In genomic region chr17:62477111-62477510, GRCh38 we compare ENCODE assay signal across 8 cellular contexts. TPM values are rescaled to one million over a fixed set of nuclear protein-coding genes. Genes with fewer than 3 reads are reported as not detected.
A peak's percentile ranks its signal among the peaks of the same experiment; 100 is the strongest.
DNase-seq lines count a peak whose midpoint lies in the region; ATAC-seq, FAIRE-seq and TF ChIP-seq lines count a peak whose summit lies in the region.
"Not testable (repeated sequence)": the region's sequence is repeated elsewhere in the genome, so short reads cannot be mapped to it uniquely, and the experiment has no call there.

No MANE protein-coding gene starts in this region.

- H3K4me3 ChIP-seq in endothelial cell of umbilical vein (replicated peaks in 1 of 3; ENCODE audit: insufficient read depth in 1 of 3, low read depth in 1 of 3, low read length in 3 of 3): not testable (repeated sequence)
- peak overlapping the region in 1 of 3 experiments; percentile 78; a peak in 2 of 6 replicates for H3K4me3 ChIP-seq in HepG2 (replicated peaks in 1 of 3; ENCODE audit: insufficient read depth in 1 of 3, low read depth in 2 of 3, low read length in 3 of 3)
- peak overlapping the region; percentile 87 to 94 for H3K4me3 ChIP-seq in tibial artery

- peaks cover 28% of the 10 kb centered on the region for H3K79me2 ChIP-seq in endothelial cell of umbilical vein (ENCODE audit: control insufficient read depth, insufficient read depth, low read length)
- peaks cover 26% of the 10 kb centered on the region for H3K79me2 ChIP-seq in HepG2 (ENCODE audit: insufficient read depth, low read length)

- not testable (repeated sequence) for H3K27me3 Mint-ChIP-seq in CD4-positive, alpha-beta T cell; IgD-negative memory B cell; activated naive CD8-positive, alpha-beta T cell treated with anti-CD3 and anti-CD28 coated beads, Interleukin-2, amount 50 U/mL, for 24 hours; osteocyte (ENCODE audit: unreplicated experiment)

- H3K9me3 Mint-ChIP-seq in CD4-positive, alpha-beta T cell; IgD-negative memory B cell; activated naive CD8-positive, alpha-beta T cell treated with anti-CD3 and anti-CD28 coated beads, Interleukin-2, amount 50 U/mL, for 24 hours; osteocyte (ENCODE audit: unreplicated experiment): not testable (repeated sequence)

- POLR2A ChIA-PET in CD4-positive, alpha-beta T cell (lab: Charles Lee); endothelial cell of umbilical vein (lab: Charles Lee); HepG2 (lab: Yijun Ruan, JAX): not testable (repeated sequence)

- FAIRE-seq in endothelial cell of umbilical vein (lab: Jason Lieb, UNC); HepG2 (lab: Jason Lieb, UNC): not testable (repeated sequence)

- H3K4me1 ChIP-seq in endothelial cell of umbilical vein (ENCODE audit: control insufficient read depth, extremely low read depth, insufficient read depth, low read length) (peaks cover 11% of the 10 kb centered on the region), HepG2 (ENCODE audit: insufficient read depth, low read length) (peaks cover 44% of the 10 kb centered on the region), tibial artery (peaks cover 0 to 33% (median 11%) of the 10 kb centered on the region in 4 donors)

- H3K9me1 ChIP-seq in endothelial cell of umbilical vein (replicated peaks; ENCODE audit: control insufficient read depth, extremely low read depth, insufficient read depth, low read length): not testable (repeated sequence)

- not testable (repeated sequence) for H2AFZ ChIP-seq in endothelial cell of umbilical vein (ENCODE audit: low read depth, low read length); HepG2 (ENCODE audit: low read length)

- H3K27me3 ChIP-seq in CD4-positive, alpha-beta T cell (ENCODE audit: control insufficient read depth, insufficient read depth, low read length); endothelial cell of umbilical vein (ENCODE audit: control insufficient read depth in 2 of 2, insufficient read depth in 2 of 2, low read length in 2 of 2); HepG2 (ENCODE audit: control insufficient read depth in 1 of 2, insufficient read depth in 2 of 2, low read length in 2 of 2); tibial artery: not testable (repeated sequence)

- peak overlapping the region; percentile 91 for H3K27ac Mint-ChIP-seq in CD4-positive, alpha-beta T cell
- H3K27ac Mint-ChIP-seq in IgD-negative memory B cell (peak overlapping the region; percentile 86 to 91 (median 87)), osteocyte (ENCODE audit: unreplicated experiment) (peak overlapping the region; percentile 81)
- peak overlapping the region; percentile 82 for H3K27ac Mint-ChIP-seq in activated naive CD8-positive, alpha-beta T cell treated with anti-CD3 and anti-CD28 coated beads, Interleukin-2, amount 50 U/mL, for 24 hours

- intact Hi-C loops in CD4-positive, alpha-beta T cell (cut with DNase I, micrococcal nuclease): loop anchor here in 1 of 2 experiments (5.0 kb wide), 1 partner anchor 490 kb away; the partner anchor contains the start of gene TANC2
- intact Hi-C loops in endothelial cell of umbilical vein (cut with micrococcal nuclease): loop anchor here (5.0 kb wide), 1 partner anchor 55 kb away; the partner anchor contains the start of gene METTL2A
- intact Hi-C loops in HepG2 (cut with micrococcal nuclease; ENCODE audit: unreplicated experiment); tibial artery (cut with DNase I; ENCODE audit: low total_unique reads): not testable (repeated sequence)

- not testable (repeated sequence) for H3K36me3 ChIP-seq in endothelial cell of umbilical vein (ENCODE audit: control insufficient read depth in 2 of 2, extremely low read depth in 1 of 2, insufficient read depth in 2 of 2, low read length in 2 of 2); HepG2 (replicated peaks in 1 of 2; ENCODE audit: control insufficient read depth in 1 of 2, insufficient read depth in 2 of 2, low read length in 2 of 2); tibial artery

- CTCF ChIA-PET in CD4-positive, alpha-beta T cell (lab: Charles Lee); endothelial cell of umbilical vein (lab: Charles Lee); HepG2 (lab: Yijun Ruan, JAX; ENCODE audit: low intra/inter-chr PET ratio, low total read pairs): not testable (repeated sequence)

- DNase-seq in CD4-positive, alpha-beta T cell; activated naive CD8-positive, alpha-beta T cell treated with anti-CD3 and anti-CD28 coated beads, Interleukin-2, amount 50 U/mL, for 24 hours; endothelial cell of umbilical vein (ENCODE audit: low read depth, low spot score); HepG2 (ENCODE audit: low spot score); osteocyte (ENCODE audit: extremely low spot score, unreplicated experiment); tibial artery: not testable (repeated sequence)

- H3K4me1 Mint-ChIP-seq in CD4-positive, alpha-beta T cell (ENCODE audit: low read depth): peaks cover 29% of the 10 kb centered on the region
- H3K4me1 Mint-ChIP-seq in IgD-negative memory B cell (peaks cover 17 to 31% (median 20%) of the 10 kb centered on the region in 3 donors), osteocyte (ENCODE audit: unreplicated experiment) (peaks cover 22% of the 10 kb centered on the region)
- H3K4me1 Mint-ChIP-seq in activated naive CD8-positive, alpha-beta T cell treated with anti-CD3 and anti-CD28 coated beads, Interleukin-2, amount 50 U/mL, for 24 hours: peaks cover 29% of the 10 kb centered on the region

- ATAC-seq in CD4-positive, alpha-beta T cell (ENCODE audit: poor library complexity); activated naive CD8-positive, alpha-beta T cell treated with anti-CD3 and anti-CD28 coated beads, Interleukin-2, amount 50 U/mL, for 24 hours; HepG2: not testable (repeated sequence)

- not testable (repeated sequence) for H3K27ac ChIP-seq in CD4-positive, alpha-beta T cell (ENCODE audit: low read depth, low read length); endothelial cell of umbilical vein (ENCODE audit: insufficient read depth, low read depth, low read length); HepG2 (ENCODE audit: extremely low read length, insufficient read depth, low read length)
- H3K27ac ChIP-seq in VCaP (peak overlapping the region; percentile 82; the same call in 1 of the 2 replicates), tibial artery (peak overlapping the region; percentile 96 to 97)

- not testable (repeated sequence) for H4K20me1 ChIP-seq in endothelial cell of umbilical vein (replicated peaks; ENCODE audit: control insufficient read depth, extremely low read depth, insufficient read depth, low read length)
- H4K20me1 ChIP-seq in HepG2 (ENCODE audit: insufficient read depth, low read length): peaks cover 14% of the 10 kb centered on the region; the same call in 1 of the 2 replicates

- H3K36me3 Mint-ChIP-seq in CD4-positive, alpha-beta T cell (ENCODE audit: low read depth): peaks cover 30% of the 10 kb centered on the region
- not testable (repeated sequence) for H3K36me3 Mint-ChIP-seq in IgD-negative memory B cell; osteocyte (ENCODE audit: unreplicated experiment)
- peaks cover 12% of the 10 kb centered on the region for H3K36me3 Mint-ChIP-seq in activated naive CD8-positive, alpha-beta T cell treated with anti-CD3 and anti-CD28 coated beads, Interleukin-2, amount 50 U/mL, for 24 hours (ENCODE audit: low read depth)

- H3K9ac ChIP-seq in endothelial cell of umbilical vein (replicated peaks; ENCODE audit: extremely low read depth, insufficient read depth, low read length): not testable (repeated sequence)
- H3K9ac ChIP-seq in HepG2 (ENCODE audit: insufficient read depth, low read depth, low read length): 0 out of 2 replicates have a peak overlapping the region, but pooled peaks have one; percentile 77

- dilution Hi-C loops in endothelial cell of umbilical vein (cut with MboI; ENCODE audit: extremely low pct_ligation_motif_present, low sequenced_read_pairs): not testable (repeated sequence)

- TSS peak; percentile 42 for BruUV-seq in endothelial cell of umbilical vein (replicated peaks; lab: Mats Ljungman, UMichigan)
- BruUV-seq in HepG2 (replicated peaks; lab: Mats Ljungman, UMichigan): not testable (repeated sequence)

- not testable (repeated sequence) for TF ChIP-seq EP300 in HepG2 (IDR thresholded peaks at IDR 0.05; ENCODE audit: low read depth in 2 of 2, low read length in 2 of 2); HepG2 (CRISPR knock-in tag; IDR thresholded peaks at IDR 0.05; ENCODE audit: borderline replicate concordance)

- not testable (repeated sequence) for TF ChIP-seq CTCF in CD4-positive, alpha-beta T cell (IDR thresholded peaks at IDR 0.05); VCaP (conservative IDR thresholded peaks at IDR 0.05); endothelial cell of umbilical vein (IDR thresholded peaks at IDR 0.05; ENCODE audit: extremely low read depth in 1 of 2, insufficient read depth in 1 of 2, low read depth in 1 of 2, low read length in 2 of 2); HepG2 (CRISPR knock-in tag; IDR thresholded peaks at IDR 0.05); osteocyte (IDR thresholded peaks at IDR 0.05); tibial artery (IDR thresholded peaks at IDR 0.05)

- H3K4me3 Mint-ChIP-seq in CD4-positive, alpha-beta T cell: peak overlapping the region; percentile 91
- H3K4me3 Mint-ChIP-seq in IgD-negative memory B cell: peak overlapping the region; percentile 81 to 97 (median 93)
- H3K4me3 Mint-ChIP-seq in activated naive CD8-positive, alpha-beta T cell treated with anti-CD3 and anti-CD28 coated beads, Interleukin-2, amount 50 U/mL, for 24 hours: peak overlapping the region; percentile 73
- peak overlapping the region; percentile 74 for H3K4me3 Mint-ChIP-seq in osteocyte (ENCODE audit: unreplicated experiment)

- H3K4me2 ChIP-seq in endothelial cell of umbilical vein (ENCODE audit: insufficient read depth, low read length): peak overlapping the region; percentile 67
- H3K4me2 ChIP-seq in HepG2 (ENCODE audit: low read depth, low read length): peak overlapping the region; percentile 63

- not testable (repeated sequence) for TF ChIP-seq POLR2A in endothelial cell of umbilical vein (IDR thresholded peaks at IDR 0.05; ENCODE audit: low read depth, low read length); HepG2 (IDR thresholded peaks at IDR 0.05; ENCODE audit: insufficient read depth in 1 of 2, low read depth in 2 of 2, low read length in 2 of 2)

- in situ Hi-C loops in HepG2 (cut with HindIII; ENCODE audit: extremely low pct_ligation_motif_present, low pct_unique_long_range_greater_than_20kb): not testable (repeated sequence)

- not testable (repeated sequence) for TF ChIP-seq RAD21 in HepG2 (CRISPR knock-in tag; IDR thresholded peaks at IDR 0.05)

- 95% methylated on average over 8 of the region's 8 CpGs for WGBS in HepG2 (ENCODE audit: low lambda C conversion rate)

- H3K9me3 ChIP-seq in CD4-positive, alpha-beta T cell (ENCODE audit: control insufficient read depth, low read length); endothelial cell of umbilical vein (replicated peaks; ENCODE audit: control insufficient read depth, insufficient read depth, low read length); HepG2 (ENCODE audit: low read length); tibial artery: not testable (repeated sequence)

RNA-seq across cellular contexts. Expression of gene TLK2, which starts 1.5 kb away (rescaled TPM):
- total RNA-seq in CD4-positive, alpha-beta T cell: 10 to 100 TPM; 85.3 to 86.5 TPM
- 12.1 TPM for polyA plus RNA-seq in IgD-negative memory B cell
- 37.6 and 40.7 TPM in 2 replicates for total RNA-seq in endothelial cell of umbilical vein
- polyA plus RNA-seq in endothelial cell of umbilical vein: 30.7 and 30.9 TPM in 2 replicates
- 44.5 and 46.1 TPM in 2 replicates for polyA plus RNA-seq in endothelial cell of umbilical vein (2011; cell fraction: cytosol; rRNA removed)
- polyA plus RNA-seq in endothelial cell of umbilical vein (2011; cell fraction: nucleus; rRNA removed): 39.2 and 66.0 TPM in 2 replicates
- polyA plus RNA-seq in endothelial cell of umbilical vein (2012): 23.1 and 33.8 TPM in 2 replicates
- 101 and 117 TPM in 2 replicates for polyA minus RNA-seq in endothelial cell of umbilical vein
- 67.8 TPM for polyA minus RNA-seq in endothelial cell of umbilical vein (2011; cell fraction: cytosol; rRNA and poly(A)+ RNA removed)
- 79.1 and 106 TPM in 2 replicates for polyA minus RNA-seq in endothelial cell of umbilical vein (2011; cell fraction: nucleus; rRNA and poly(A)+ RNA removed)
- total RNA-seq in HepG2 (2016; rRNA removed; fragmentation: Illumina TruSeq; extraction: Trizol): 58.7 and 64.6 TPM in 2 replicates
- 34.5 and 37.0 TPM in 2 replicates for total RNA-seq in HepG2 (2016; cell fraction: cytosol; rRNA removed; fragmentation: Illumina TruSeq; extraction: Trizol; ENCODE audit: low read depth)
- total RNA-seq in HepG2 (2016; cell fraction: insoluble cytoplasmic fraction; rRNA removed; fragmentation: Illumina TruSeq; extraction: Trizol): 57.0 and 69.7 TPM in 2 replicates
- 52.6 and 60.1 TPM in 2 replicates for total RNA-seq in HepG2 (2016; cell fraction: membrane; rRNA removed; fragmentation: Illumina TruSeq; extraction: Trizol)
- 52.2 and 62.5 TPM in 2 replicates for total RNA-seq in HepG2 (2016; cell fraction: nucleus; rRNA removed; fragmentation: Illumina TruSeq; extraction: Trizol)
- 58.8 and 60.8 TPM in 2 replicates for polyA plus RNA-seq in HepG2 (2011; rRNA removed)
- polyA plus RNA-seq in HepG2 (2011; cell fraction: cytosol; rRNA removed): 34.3 and 44.3 TPM in 2 replicates
- 34.8 and 35.7 TPM in 2 replicates for polyA plus RNA-seq in HepG2 (2011; cell fraction: nucleus; rRNA removed)
- polyA plus RNA-seq in HepG2 (2012): 25.7 and 28.6 TPM in 2 replicates
- polyA plus RNA-seq in HepG2 (2016; cell fraction: cytosol; fragmentation: Illumina TruSeq; extraction: Trizol; ENCODE audit: low read depth): 8.7 and 9.3 TPM in 2 replicates
- 47.4 and 53.6 TPM in 2 replicates for polyA plus RNA-seq in HepG2 (2016; cell fraction: insoluble cytoplasmic fraction; fragmentation: Illumina TruSeq; extraction: Trizol; ENCODE audit: low read depth)
- polyA plus RNA-seq in HepG2 (2016; cell fraction: membrane; fragmentation: Illumina TruSeq; extraction: Trizol; ENCODE audit: low read depth): 23.7 and 27.0 TPM in 2 replicates
- 36.7 and 42.8 TPM in 2 replicates for polyA plus RNA-seq in HepG2 (2016; cell fraction: nucleus; fragmentation: Illumina TruSeq; extraction: Trizol; ENCODE audit: insufficient read depth, low read depth)
- polyA minus RNA-seq in HepG2 (2011; rRNA and poly(A)+ RNA removed; ENCODE audit: low replicate concordance): 105 and 145 TPM in 2 replicates
- 50.6 and 60.3 TPM in 2 replicates for polyA minus RNA-seq in HepG2 (2011; cell fraction: cytosol; rRNA and poly(A)+ RNA removed)
- 101 and 125 TPM in 2 replicates for polyA minus RNA-seq in HepG2 (2011; cell fraction: nucleus; rRNA and poly(A)+ RNA removed)
- total RNA-seq in osteocyte: 47.0 and 51.9 TPM in 2 replicates

RNA-seq across cellular contexts. Expression of gene METTL2A, which starts 53.4 kb away (rescaled TPM):
- 1 to 10 TPM; 4.4 to 6.1 TPM for total RNA-seq in CD4-positive, alpha-beta T cell
- polyA plus RNA-seq in IgD-negative memory B cell (18.4 TPM), endothelial cell of umbilical vein (8.0 and 9.0 TPM in 2 replicates), HepG2 (2011; rRNA removed) (14.1 and 15.6 TPM in 2 replicates)
- total RNA-seq in endothelial cell of umbilical vein (23.3 and 24.1 TPM in 2 replicates), HepG2 (2016; rRNA removed; fragmentation: Illumina TruSeq; extraction: Trizol) (32.3 and 32.7 TPM in 2 replicates), osteocyte (22.0 and 24.3 TPM in 2 replicates)
- polyA plus RNA-seq in endothelial cell of umbilical vein (2011; cell fraction: cytosol; rRNA removed): 10.4 and 10.5 TPM in 2 replicates
- 8.4 TPM in 2 replicates for polyA plus RNA-seq in endothelial cell of umbilical vein (2011; cell fraction: nucleus; rRNA removed)
- polyA plus RNA-seq in endothelial cell of umbilical vein (2012): 16.7 and 19.0 TPM in 2 replicates
- polyA minus RNA-seq in endothelial cell of umbilical vein: 9.8 and 12.2 TPM in 2 replicates
- polyA minus RNA-seq in endothelial cell of umbilical vein (2011; cell fraction: cytosol; rRNA and poly(A)+ RNA removed): 18.6 TPM
- 9.3 and 16.3 TPM in 2 replicates for polyA minus RNA-seq in endothelial cell of umbilical vein (2011; cell fraction: nucleus; rRNA and poly(A)+ RNA removed)
- 9.2 and 9.4 TPM in 2 replicates for total RNA-seq in HepG2 (2016; cell fraction: cytosol; rRNA removed; fragmentation: Illumina TruSeq; extraction: Trizol; ENCODE audit: low read depth)
- 32.8 and 37.2 TPM in 2 replicates for total RNA-seq in HepG2 (2016; cell fraction: insoluble cytoplasmic fraction; rRNA removed; fragmentation: Illumina TruSeq; extraction: Trizol)
- total RNA-seq in HepG2 (2016; cell fraction: membrane; rRNA removed; fragmentation: Illumina TruSeq; extraction: Trizol): 19.0 and 20.4 TPM in 2 replicates
- 18.3 and 25.3 TPM in 2 replicates for total RNA-seq in HepG2 (2016; cell fraction: nucleus; rRNA removed; fragmentation: Illumina TruSeq; extraction: Trizol)
- polyA plus RNA-seq in HepG2 (2011; cell fraction: cytosol; rRNA removed): 10.4 and 14.4 TPM in 2 replicates
- polyA plus RNA-seq in HepG2 (2011; cell fraction: nucleus; rRNA removed): 6.6 and 6.8 TPM in 2 replicates
- 15.5 and 18.0 TPM in 2 replicates for polyA plus RNA-seq in HepG2 (2012)
- polyA plus RNA-seq in HepG2 (2016; cell fraction: cytosol; fragmentation: Illumina TruSeq; extraction: Trizol; ENCODE audit: low read depth): 10.1 and 10.7 TPM in 2 replicates
- 30.7 and 30.9 TPM in 2 replicates for polyA plus RNA-seq in HepG2 (2016; cell fraction: insoluble cytoplasmic fraction; fragmentation: Illumina TruSeq; extraction: Trizol; ENCODE audit: low read depth)
- polyA plus RNA-seq in HepG2 (2016; cell fraction: membrane; fragmentation: Illumina TruSeq; extraction: Trizol; ENCODE audit: low read depth): 13.5 and 16.4 TPM in 2 replicates
- polyA plus RNA-seq in HepG2 (2016; cell fraction: nucleus; fragmentation: Illumina TruSeq; extraction: Trizol; ENCODE audit: insufficient read depth, low read depth): 30.0 and 32.5 TPM in 2 replicates
- polyA minus RNA-seq in HepG2 (2011; rRNA and poly(A)+ RNA removed; ENCODE audit: low replicate concordance): 10.1 and 17.2 TPM in 2 replicates
- 13.4 and 14.8 TPM in 2 replicates for polyA minus RNA-seq in HepG2 (2011; cell fraction: cytosol; rRNA and poly(A)+ RNA removed)
- polyA minus RNA-seq in HepG2 (2011; cell fraction: nucleus; rRNA and poly(A)+ RNA removed): 20.7 and 25.7 TPM in 2 replicates
